In genomic region chr2:143171817-143172216, GRCh38 we compare ENCODE assay signal across 9 cellular contexts. TPM values are rescaled to one million over a fixed set of nuclear protein-coding genes. Genes with fewer than 3 reads are reported as not detected.
DNase-seq lines count a peak whose midpoint lies in the region; ATAC-seq and TF ChIP-seq lines count a peak whose summit lies in the region.
"Had no signal": no experiment of that assay in that cellular context is flagged by ENCODE, and none has a peak within 500 bp of the region (broad histone marks: within the 10 kb centered on the region; RNA-seq: fewer than 3 reads in every experiment).

No MANE protein-coding gene starts in this region.

- H3K36me3 ChIP-seq in PC-9 (ENCODE audit: low read depth) (no peaks in the 10 kb centered on the region), fibroblast of lung (ENCODE audit: control insufficient read depth, insufficient read depth, low read length) (no peaks in the 10 kb centered on the region), smooth muscle cell (ENCODE audit: low read depth) (no peaks in the 10 kb centered on the region)

- H3F3A ChIP-seq in PC-9 (ENCODE audit: insufficient read depth, low read depth) (no peaks in the 10 kb centered on the region), smooth muscle cell (ENCODE audit: low read depth) (no peaks in the 10 kb centered on the region)

- H3K4me1 ChIP-seq in PC-9 (replicated peaks; ENCODE audit: insufficient read depth) (no peaks in the 10 kb centered on the region), fibroblast of lung (ENCODE audit: control insufficient read depth, extremely low read depth, insufficient read depth, low read length) (no peaks in the 10 kb centered on the region), smooth muscle cell (ENCODE audit: low read depth) (no peaks in the 10 kb centered on the region)

- H3K27ac ChIP-seq in PC-9, result no peak overlapping the region
- no peak overlapping the region for H3K27ac ChIP-seq in fibroblast of lung (ENCODE audit: insufficient read depth, low read length)
- no peak overlapping the region for H3K27ac ChIP-seq in smooth muscle cell (ENCODE audit: low read depth)
- H3K27ac ChIP-seq: RWPE1 had no signal

- H3K79me2 ChIP-seq in PC-9 (ENCODE audit: low read depth) (no peaks in the 10 kb centered on the region), fibroblast of lung (ENCODE audit: control insufficient read depth, insufficient read depth, low read length) (no peaks in the 10 kb centered on the region), smooth muscle cell (ENCODE audit: low read depth) (no peaks in the 10 kb centered on the region)

- intact Hi-C loops in PC-9 (cut with micrococcal nuclease; ENCODE audit: unreplicated experiment), result no loop called here

- H3K4me3 ChIP-seq in PC-9 (no peak overlapping the region), fibroblast of lung (replicated peaks in 1 of 4; ENCODE audit: control extremely low read depth in 1 of 4, insufficient read depth in 1 of 4, low read depth in 3 of 4, low read length in 4 of 4) (no peak overlapping the region), smooth muscle cell (no peak overlapping the region)

- H3K9ac ChIP-seq in fibroblast of lung (ENCODE audit: insufficient read depth, low read length) (no peak overlapping the region), smooth muscle cell (ENCODE audit: low read depth) (no peak overlapping the region)

- H3K4me2 ChIP-seq in PC-9 (peak overlapping the region; percentile 40; the same call in 1 of the 2 replicates), fibroblast of lung (ENCODE audit: extremely low read depth, insufficient read depth, low read length) (no peak overlapping the region), smooth muscle cell (no peak overlapping the region)

- WGBS in smooth muscle cell (ENCODE audit: low lambda C conversion rate), result 41% methylated on average over 2 of the region's 2 CpGs

- CTCF ChIA-PET in PC-9 (lab: Charles Lee), result no interaction called here

- peak; percentile 44; the same call in 1 of the 2 replicates for TF ChIP-seq CTCF in PC-9 (conservative IDR thresholded peaks at IDR 0.05)
- TF ChIP-seq CTCF in fibroblast of lung (conservative IDR thresholded peaks at IDR 0.05 in 1 of 2, IDR thresholded peaks at IDR 0.05 in 1 of 2; ENCODE audit: low read depth in 1 of 2, low read length in 2 of 2), result peak; percentile 49 to 55
- TF ChIP-seq CTCF in smooth muscle cell (IDR thresholded peaks at IDR 0.05; ENCODE audit: borderline replicate concordance, insufficient read depth, poor library complexity, severe bottlenecking), result peak; percentile 27

- ATAC-seq in HG03039 (IDR thresholded peaks at IDR 0.05; ENCODE audit: unreplicated experiment) (no peak), GM18861 (IDR thresholded peaks at IDR 0.05; ENCODE audit: unreplicated experiment) (no peak)

- H2AFZ ChIP-seq in PC-9 (no peak overlapping the region), fibroblast of lung (ENCODE audit: low read length) (no peak overlapping the region), smooth muscle cell (ENCODE audit: low read depth) (no peak overlapping the region)

- BruUV-seq in PC-9 (replicated peaks; lab: Mats Ljungman, UMichigan), result no TSS peak

- DNase-seq in NCI-H524 (lab: John Stamatoyannopoulos, UW) (peak; percentile 46 to 64), NCI-H524 treated with DMSO at 0.1 percent for 48 hours (lab: John Stamatoyannopoulos, UW) (no peak), PC-9 (no peak), fibroblast of lung (ENCODE audit: low read depth in 2 of 2) (peak; percentile 16 to 28), smooth muscle cell (lab: John Stamatoyannopoulos, UW; ENCODE audit: unreplicated experiment) (no peak), MV-4-11 (lab: John Stamatoyannopoulos, UW) (no peak)

- H3K9me3 ChIP-seq in PC-9 (ENCODE audit: insufficient read depth, low read depth) (no peaks in the 10 kb centered on the region), fibroblast of lung (ENCODE audit: control insufficient read depth, insufficient read depth, low read depth, low read length) (no peaks in the 10 kb centered on the region), smooth muscle cell (replicated peaks; ENCODE audit: low read depth) (no peaks in the 10 kb centered on the region)

- no peaks in the 10 kb centered on the region for H3K9me2 ChIP-seq in PC-9 (ENCODE audit: insufficient read depth)

- POLR2A ChIA-PET in PC-9 (lab: Charles Lee; ENCODE audit: unreplicated experiment), result no interaction called here

- H3K27me3 ChIP-seq in PC-9 (ENCODE audit: insufficient read depth, low read depth), result no peaks in the 10 kb centered on the region
- no peaks in the 10 kb centered on the region for H3K27me3 ChIP-seq in fibroblast of lung (ENCODE audit: control insufficient read depth, insufficient read depth, low read length)
- H3K27me3 ChIP-seq in smooth muscle cell (ENCODE audit: low read depth), result no peaks in the 10 kb centered on the region

- H4K20me1 ChIP-seq in PC-9 (ENCODE audit: insufficient read depth) (no peaks in the 10 kb centered on the region), fibroblast of lung (ENCODE audit: control insufficient read depth, extremely low read depth, insufficient read depth, low read length) (no peaks in the 10 kb centered on the region), smooth muscle cell (ENCODE audit: low read depth) (no peaks in the 10 kb centered on the region)

RNA-seq across cellular contexts. Expression of gene ARHGAP15, which starts 42.6 kb away (rescaled TPM):
- total RNA-seq in PC-9 (2021) (not detected in 2 replicates), fibroblast of lung (under 0.01 TPM in 1 of 2 replicates, not detected in the other), smooth muscle cell (not detected in 2 replicates)
- polyA plus RNA-seq in fibroblast of lung (0.07 and 0.27 TPM in 2 replicates), smooth muscle cell (not detected in 2 replicates)
- not detected in 2 replicates for polyA plus RNA-seq in fibroblast of lung (2012)
- not detected in 2 replicates for polyA minus RNA-seq in fibroblast of lung (ENCODE audit: low replicate concordance)

Comparison
In these comparisons a context has a peak if more than half of its experiments do, and no peak if none do; other contexts are left out.
1. DNase-seq: peak in NCI-H524 (2 of 2) and fibroblast of lung (2 of 2); none in NCI-H524 treated with DMSO at 0.1 percent for 48 hours (single experiment), PC-9 (0 of 2), smooth muscle cell (single experiment) and MV-4-11 (single experiment).
2. Peak in every context shown above with its lines, with median percentiles within 50 percentile points of each other: CTCF ChIP-seq.